ENCODE assay signal across 21 cellular contexts in genomic region chr3:179279837-179280236, GRCh38. TPM values are rescaled to one million over a fixed set of nuclear protein-coding genes. Genes with fewer than 3 reads are reported as not detected.
DNase-seq lines count a peak whose midpoint lies in the region; ATAC-seq, FAIRE-seq and TF ChIP-seq lines count a peak whose summit lies in the region.
"Had no signal": no experiment of that assay in that cellular context is flagged by ENCODE, and none has a peak within 500 bp of the region (broad histone marks: within the 10 kb centered on the region; RNA-seq: fewer than 3 reads in every experiment).

No MANE protein-coding gene starts in this region.

- no peaks in the 10 kb centered on the region for H3K36me3 ChIP-seq in HepG2 (replicated peaks in 1 of 2; ENCODE audit: control insufficient read depth in 1 of 2, insufficient read depth in 2 of 2, low read length in 2 of 2)
- no peaks in the 10 kb centered on the region for H3K36me3 ChIP-seq in right lobe of liver
- no peaks in the 10 kb centered on the region for H3K36me3 ChIP-seq in Panc1 (ENCODE audit: control insufficient read depth, insufficient read depth, low read length)
- H3K36me3 ChIP-seq in H1 (ENCODE audit: control insufficient read depth in 2 of 4, insufficient read depth in 4 of 4, low read length in 3 of 4): no peaks in the 10 kb centered on the region
- no peaks in the 10 kb centered on the region for H3K36me3 ChIP-seq in aorta (ENCODE audit: control insufficient read depth in 1 of 2, insufficient read depth in 2 of 2, low read length in 1 of 2)
- H3K36me3 ChIP-seq: HAP-1 had no signal

- H2BK5ac ChIP-seq in H1 (ENCODE audit: low read depth, low read length): no peak overlapping the region

- H3K27me3 ChIP-seq in HepG2 (ENCODE audit: control insufficient read depth in 1 of 2, insufficient read depth in 2 of 2, low read length in 2 of 2) (no peaks in the 10 kb centered on the region; a peak in 1 of 5 replicates), right lobe of liver (no peaks in the 10 kb centered on the region), Panc1 (ENCODE audit: control insufficient read depth, insufficient read depth, low read length) (peaks cover 2% of the 10 kb centered on the region; the same call in 1 of the 2 replicates), H1 (replicated peaks in 1 of 4; ENCODE audit: control insufficient read depth in 3 of 4, extremely low read depth in 1 of 4, insufficient read depth in 3 of 4, low read length in 3 of 4) (no peaks in the 10 kb centered on the region), aorta (ENCODE audit: control insufficient read depth in 1 of 2, insufficient read depth in 2 of 2, low read length in 1 of 2) (no peaks in the 10 kb centered on the region)

- in situ Hi-C loops in HepG2 (cut with HindIII; ENCODE audit: extremely low pct_ligation_motif_present, low pct_unique_long_range_greater_than_20kb): no loop called here
- in situ Hi-C loops in Panc1 (cut with HindIII; ENCODE audit: low pct_unique_long_range_greater_than_20kb, low sequenced_read_pairs): no loop called here

- CTCF ChIA-PET in HepG2 (lab: Yijun Ruan, JAX; ENCODE audit: low intra/inter-chr PET ratio, low total read pairs): no interaction called here
- CTCF ChIA-PET in Panc1 (lab: Charles Lee): interaction anchor here (0.6 kb wide), 2 partner anchors 34 to 174 kb away, joined by 3 read pairs; no protein-coding TSS in a partner anchor
- CTCF ChIA-PET in H1 (lab: Charles Lee; ENCODE audit: partially characterized antibody): interaction anchor here (0.5 to 1.4 kb wide), 7 partner anchors 10 to 502 kb away, joined by 3 to 5 read pairs (median 3); no protein-coding TSS in a partner anchor

- TF ChIP-seq POLR2A in HepG2 (IDR thresholded peaks at IDR 0.05; ENCODE audit: insufficient read depth in 1 of 2, low read depth in 2 of 2, low read length in 2 of 2) (no peak), right lobe of liver (IDR thresholded peaks at IDR 0.05) (no peak), H1 (IDR thresholded peaks at IDR 0.05; ENCODE audit: control extremely low read depth in 1 of 2, low read depth in 2 of 2, low read length in 2 of 2) (no peak), erythroblast (IDR thresholded peaks at IDR 0.05; ENCODE audit: low read length) (no peak)

- H3K4me1 ChIP-seq in HepG2 (ENCODE audit: insufficient read depth, low read length) (no peaks in the 10 kb centered on the region; the same call in 1 of the 2 replicates), right lobe of liver (no peaks in the 10 kb centered on the region), Panc1 (ENCODE audit: control insufficient read depth, insufficient read depth, low read length) (no peaks in the 10 kb centered on the region), H1 (replicated peaks in 1 of 4; ENCODE audit: control insufficient read depth in 3 of 4, insufficient read depth in 4 of 4, low read length in 3 of 4) (peaks cover 0 to 4% (median 0%) of the 10 kb centered on the region in 4 experiments; a peak in 1 of 7 replicates), aorta (ENCODE audit: control insufficient read depth in 1 of 2, insufficient read depth in 2 of 2, low read length in 2 of 2) (no peaks in the 10 kb centered on the region)

- TF ChIP-seq RAD21 in HepG2 (CRISPR knock-in tag; IDR thresholded peaks at IDR 0.05): no peak
- no peak for TF ChIP-seq RAD21 in H1 (IDR thresholded peaks at IDR 0.05 in 1 of 2, conservative IDR thresholded peaks at IDR 0.05 in 1 of 2; ENCODE audit: low read depth in 2 of 2, low read length in 2 of 2)

- H3K4me3 ChIP-seq in HepG2 (replicated peaks in 1 of 3; ENCODE audit: insufficient read depth in 1 of 3, low read depth in 2 of 3, low read length in 3 of 3) (no peak overlapping the region), right lobe of liver (no peak overlapping the region), Panc1 (ENCODE audit: low read depth in 2 of 2, low read length in 2 of 2) (no peak overlapping the region), H1 (ENCODE audit: extremely low read depth in 1 of 4, insufficient read depth in 2 of 4, low read depth in 3 of 4, low read length in 4 of 4) (no peak overlapping the region), aorta (ENCODE audit: low read length in 2 of 2) (no peak overlapping the region)
- H3K4me3 ChIP-seq: GM23248, HAP-1 had no signal

- H3K79me1 ChIP-seq in H1 (ENCODE audit: low read depth, low read length): no peaks in the 10 kb centered on the region

- ATAC-seq in HepG2 (no peak), right lobe of liver (no peak), Panc1 (no peak), aorta (ENCODE audit: low FRiP score) (no peak)

- TF ChIP-seq CTCF in HepG2 (CRISPR knock-in tag; IDR thresholded peaks at IDR 0.05) (no peak), right lobe of liver (IDR thresholded peaks at IDR 0.05) (no peak), Panc1 (IDR thresholded peaks at IDR 0.05) (0 out of 2 replicates have a peak, but pooled peaks have one; percentile 8), H1 (IDR thresholded peaks at IDR 0.05; ENCODE audit: control extremely low read depth in 1 of 3, insufficient read depth in 1 of 3, low read depth in 1 of 3, low read length in 3 of 3) (no peak)

- no peak overlapping the region for H2BK12ac ChIP-seq in H1 (ENCODE audit: low read depth, low read length)

- H2BK20ac ChIP-seq in H1 (ENCODE audit: low read length): no peak overlapping the region

- no peaks in the 10 kb centered on the region for H4K20me1 ChIP-seq in HepG2 (ENCODE audit: insufficient read depth, low read length)
- no peaks in the 10 kb centered on the region for H4K20me1 ChIP-seq in H1 (replicated peaks in 1 of 2; ENCODE audit: control insufficient read depth in 1 of 2, insufficient read depth in 2 of 2, low read length in 2 of 2)

- H4K5ac ChIP-seq in H1 (ENCODE audit: insufficient read length, low read depth, low read length): no peak overlapping the region

- FAIRE-seq in HepG2 (lab: Jason Lieb, UNC) (no peak), H1 (lab: Jason Lieb, UNC) (no peak)
- FAIRE-seq: A204.1, G401.6, H54 had no signal

- no peak overlapping the region for H3K9ac ChIP-seq in HepG2 (ENCODE audit: insufficient read depth, low read depth, low read length)
- no peak overlapping the region for H3K9ac ChIP-seq in H1 (replicated peaks in 1 of 4; ENCODE audit: extremely low read depth in 1 of 4, low read depth in 3 of 4, low read length in 3 of 4)
- H3K9ac ChIP-seq: GM23248 had no signal

- H2AFZ ChIP-seq in HepG2 (ENCODE audit: low read length) (no peak overlapping the region), H1 (ENCODE audit: low read length) (no peak overlapping the region)
- H2AFZ ChIP-seq: GM23248 had no signal

- BruUV-seq in HepG2 (replicated peaks; lab: Mats Ljungman, UMichigan) (no TSS peak), Panc1 (replicated peaks; lab: Mats Ljungman, UMichigan) (no TSS peak)

- H3K27ac ChIP-seq in HepG2 (ENCODE audit: extremely low read length, insufficient read depth, low read length) (no peak overlapping the region), right lobe of liver (no peak overlapping the region), Panc1 (ENCODE audit: low read length) (no peak overlapping the region), H1 (ENCODE audit: low read depth, low read length) (no peak overlapping the region), aorta (ENCODE audit: low read depth in 1 of 2, low read length in 2 of 2) (no peak overlapping the region)
- H3K27ac ChIP-seq: 22Rv1, GM23248 had no signal

- no peak overlapping the region for H2BK120ac ChIP-seq in H1 (replicated peaks; ENCODE audit: low read depth, low read length)

- TF ChIP-seq EP300 in HepG2 (IDR thresholded peaks at IDR 0.05; ENCODE audit: low read depth in 2 of 2, low read length in 2 of 2) (no peak), HepG2 (CRISPR knock-in tag; IDR thresholded peaks at IDR 0.05; ENCODE audit: borderline replicate concordance) (no peak), H1 (IDR thresholded peaks at IDR 0.05; ENCODE audit: borderline replicate concordance in 1 of 2, low read depth in 2 of 2, low read length in 2 of 2) (no peak)

- no peak overlapping the region for H2AK5ac ChIP-seq in H1 (ENCODE audit: low read depth, low read length)

- peak overlapping the region; percentile 25 for H3K56ac ChIP-seq in H1 (replicated peaks; ENCODE audit: insufficient read length, low read depth, low read length)

- no peak overlapping the region for H3K18ac ChIP-seq in H1 (ENCODE audit: extremely low read depth, low read length)

- POLR2A ChIA-PET in HepG2 (lab: Yijun Ruan, JAX) (interaction anchor here (1.0 kb wide), 1 partner anchor 19 kb away, joined by 3 read pairs; no protein-coding TSS in a partner anchor), Panc1 (lab: Charles Lee) (no interaction called here), H1 (lab: Charles Lee; ENCODE audit: partially characterized antibody) (no interaction called here)

- H3K4ac ChIP-seq in H1 (replicated peaks; ENCODE audit: insufficient read length, low read depth, low read length): no peak overlapping the region

- H3K4me2 ChIP-seq in HepG2 (ENCODE audit: low read depth, low read length) (no peak overlapping the region), H1 (ENCODE audit: insufficient read depth in 1 of 2, low read depth in 2 of 2, low read length in 2 of 2) (no peak overlapping the region)

- WGBS in HepG2 (ENCODE audit: low lambda C conversion rate): 88% methylated on average over 1 of the region's 1 CpG
- no CpG with 5 or more reads among the region's 1 CpG for WGBS in right lobe of liver (ENCODE audit: insufficient coverage, low coverage, low lambda C conversion rate, missing lambda C conversion rate)
- 100% methylated on average over 1 of the region's 1 CpG; no CpG with 5 or more reads in 1 of the 2 experiments for WGBS in H1 (ENCODE audit: extremely low coverage in 1 of 2, insufficient coverage in 1 of 2, insufficient read length in 1 of 2, insufficient replicate concordance in 2 of 2, low coverage in 1 of 2, low lambda C conversion rate in 2 of 2, missing lambda C conversion rate in 1 of 2), 2 experiments
- 85 to 93% methylated on average over 1 of the region's 1 CpG for WGBS in aorta, 2 donors

- H3K23me2 ChIP-seq in H1 (ENCODE audit: low read depth, low read length): no peaks in the 10 kb centered on the region

- H2BK15ac ChIP-seq in H1 (ENCODE audit: low read length): no peak overlapping the region

- intact Hi-C loops in HepG2 (cut with micrococcal nuclease; ENCODE audit: unreplicated experiment): no loop called here
- intact Hi-C loops in right lobe of liver (cut with DNase I): no loop called here
- intact Hi-C loops in Panc1 (cut with micrococcal nuclease; ENCODE audit: unreplicated experiment): no loop called here
- intact Hi-C loops in aorta (cut with DNase I): no loop called here

- H4K91ac ChIP-seq in H1 (replicated peaks; ENCODE audit: insufficient read length, low read length): no peak overlapping the region

- DNase-seq in HepG2 (ENCODE audit: low spot score) (no peak), right lobe of liver (no peak), Panc1 (ENCODE audit: low read depth, low spot score) (no peak), H1 (ENCODE audit: low read depth in 1 of 2, low spot score in 2 of 2) (no peak), erythroblast (lab: John Stamatoyannopoulos, UW) (no peak), aorta (no peak)
- DNase-seq in activated CD4-positive, CD25-positive, alpha-beta regulatory T cell (lab: John Stamatoyannopoulos, UW): no peak
- DNase-seq: ACHN; C1 segment of cervical spinal cord; Calu3; CD4-positive, alpha-beta memory T cell; COR-L47; DMS53; DMS79 treated with DMSO at 0.1 percent for 48 hours; GM23248; HFFc6 had no signal

- no peak overlapping the region for H3K14ac ChIP-seq in H1 (ENCODE audit: insufficient read length)

- no peak overlapping the region for H4K8ac ChIP-seq in H1 (ENCODE audit: extremely low read depth, insufficient read depth, low read length)

- H3K23ac ChIP-seq in H1 (ENCODE audit: insufficient read length): no peak overlapping the region

- H3K9me3 ChIP-seq in HepG2 (ENCODE audit: low read length) (no peaks in the 10 kb centered on the region), right lobe of liver (no peaks in the 10 kb centered on the region), Panc1 (ENCODE audit: control insufficient read depth, insufficient read depth, low read depth, low read length) (no peaks in the 10 kb centered on the region), H1 (ENCODE audit: insufficient read depth in 2 of 2, low read depth in 1 of 2, low read length in 1 of 2) (no peaks in the 10 kb centered on the region), aorta (ENCODE audit: control insufficient read depth, low read length) (no peaks in the 10 kb centered on the region)
- H3K9me3 ChIP-seq: HAP-1 had no signal

- H3K79me2 ChIP-seq in HepG2 (ENCODE audit: insufficient read depth, low read length) (no peaks in the 10 kb centered on the region), H1 (ENCODE audit: control insufficient read depth in 1 of 2, insufficient read depth in 2 of 2, low read length in 2 of 2) (no peaks in the 10 kb centered on the region)

RNA-seq across cellular contexts. Expression of gene KCNMB3, which starts 28.9 kb away (rescaled TPM):
- total RNA-seq in HepG2 (2016; rRNA removed; fragmentation: Illumina TruSeq; extraction: Trizol) (2.4 and 4.3 TPM in 2 replicates), right lobe of liver (1 to 10 TPM; 1.4 to 2.3 (median 1.7) TPM), Panc1 (2021; ENCODE audit: unreplicated experiment) (5.8 TPM), aorta (1 to 10 TPM; 3.6 to 6.2 TPM)
- total RNA-seq in HepG2 (2016; cell fraction: cytosol; rRNA removed; fragmentation: Illumina TruSeq; extraction: Trizol; ENCODE audit: low read depth): 1.1 TPM in 2 replicates
- 1.3 and 3.9 TPM in 2 replicates for total RNA-seq in HepG2 (2016; cell fraction: insoluble cytoplasmic fraction; rRNA removed; fragmentation: Illumina TruSeq; extraction: Trizol)
- total RNA-seq in HepG2 (2016; cell fraction: membrane; rRNA removed; fragmentation: Illumina TruSeq; extraction: Trizol): 1.3 and 1.8 TPM in 2 replicates
- total RNA-seq in HepG2 (2016; cell fraction: nucleus; rRNA removed; fragmentation: Illumina TruSeq; extraction: Trizol): 9.9 and 12.3 TPM in 2 replicates
- polyA plus RNA-seq in HepG2 (2011; rRNA removed) (7.1 and 8.7 TPM in 2 replicates), H1 (2011; rRNA removed) (1.7 TPM in 2 replicates), aorta (1 to 10 TPM; 2.5 to 4.4 TPM)
- 3.1 and 5.4 TPM in 2 replicates for polyA plus RNA-seq in HepG2 (2011; cell fraction: cytosol; rRNA removed)
- 13.3 and 15.6 TPM in 2 replicates for polyA plus RNA-seq in HepG2 (2011; cell fraction: nucleus; rRNA removed)
- 10.1 and 14.9 TPM in 2 replicates for polyA plus RNA-seq in HepG2 (2012)
- polyA plus RNA-seq in HepG2 (2016; cell fraction: cytosol; fragmentation: Illumina TruSeq; extraction: Trizol; ENCODE audit: low read depth): 0.58 and 0.87 TPM in 2 replicates
- 2.1 and 2.2 TPM in 2 replicates for polyA plus RNA-seq in HepG2 (2016; cell fraction: insoluble cytoplasmic fraction; fragmentation: Illumina TruSeq; extraction: Trizol; ENCODE audit: low read depth)
- 1.0 and 1.6 TPM in 2 replicates for polyA plus RNA-seq in HepG2 (2016; cell fraction: membrane; fragmentation: Illumina TruSeq; extraction: Trizol; ENCODE audit: low read depth)
- polyA plus RNA-seq in HepG2 (2016; cell fraction: nucleus; fragmentation: Illumina TruSeq; extraction: Trizol; ENCODE audit: insufficient read depth, low read depth): 16.1 and 23.2 TPM in 2 replicates
- polyA minus RNA-seq in HepG2 (2011; rRNA and poly(A)+ RNA removed; ENCODE audit: low replicate concordance): 1.6 and 5.2 TPM in 2 replicates
- polyA minus RNA-seq in HepG2 (2011; cell fraction: cytosol; rRNA and poly(A)+ RNA removed): 1.2 and 1.7 TPM in 2 replicates
- 27.2 and 32.1 TPM in 2 replicates for polyA minus RNA-seq in HepG2 (2011; cell fraction: nucleus; rRNA and poly(A)+ RNA removed)
- 3.9 TPM for polyA plus RNA-seq in Panc1 (2012; ENCODE audit: insufficient read length)
- 1.9 and 2.0 TPM in 2 replicates for total RNA-seq in H1 (2021; fragmentation: NEBNext Ultra II Directional; extraction: Animal tissue kit (Norgen Biotek cat#: 25700))
- polyA plus RNA-seq in H1 (2011; cell fraction: cytosol; rRNA removed): 1.8 TPM
- polyA plus RNA-seq in H1 (2011; cell fraction: nucleus; rRNA removed): 4.4 TPM
- 2.2 to 3.5 TPM (median 2.4 TPM) in 4 replicates for polyA plus RNA-seq in H1 (2012, experiment 1 of 2)
- 0.07 TPM for polyA plus RNA-seq in H1 (2012, experiment 2 of 2)
- 1.4 TPM for polyA plus RNA-seq in H1 (2013, experiment 1 of 2)
- polyA plus RNA-seq in H1 (2013, experiment 2 of 2): 1.5 TPM
- 1.9 and 3.5 TPM in 2 replicates for polyA minus RNA-seq in H1 (2011; rRNA and poly(A)+ RNA removed)
- 0.66 TPM for polyA minus RNA-seq in H1 (2011; cell fraction: cytosol; rRNA and poly(A)+ RNA removed)
- polyA minus RNA-seq in H1 (2011; cell fraction: nucleus; rRNA and poly(A)+ RNA removed): 6.8 TPM

RNA-seq across cellular contexts. Expression of gene ZNF639, which starts 43.0 kb away (rescaled TPM):
- total RNA-seq in HepG2 (2016; rRNA removed; fragmentation: Illumina TruSeq; extraction: Trizol): 42.4 and 46.7 TPM in 2 replicates
- 13.5 and 14.4 TPM in 2 replicates for total RNA-seq in HepG2 (2016; cell fraction: cytosol; rRNA removed; fragmentation: Illumina TruSeq; extraction: Trizol; ENCODE audit: low read depth)
- 41.6 and 46.5 TPM in 2 replicates for total RNA-seq in HepG2 (2016; cell fraction: insoluble cytoplasmic fraction; rRNA removed; fragmentation: Illumina TruSeq; extraction: Trizol)
- total RNA-seq in HepG2 (2016; cell fraction: membrane; rRNA removed; fragmentation: Illumina TruSeq; extraction: Trizol): 46.9 and 52.9 TPM in 2 replicates
- 24.3 and 28.0 TPM in 2 replicates for total RNA-seq in HepG2 (2016; cell fraction: nucleus; rRNA removed; fragmentation: Illumina TruSeq; extraction: Trizol)
- polyA plus RNA-seq in HepG2 (2011; rRNA removed): 10.1 and 11.6 TPM in 2 replicates
- 5.4 and 7.5 TPM in 2 replicates for polyA plus RNA-seq in HepG2 (2011; cell fraction: cytosol; rRNA removed)
- 3.8 and 4.4 TPM in 2 replicates for polyA plus RNA-seq in HepG2 (2011; cell fraction: nucleus; rRNA removed)
- polyA plus RNA-seq in HepG2 (2012): 16.7 and 20.0 TPM in 2 replicates
- 10.6 and 11.7 TPM in 2 replicates for polyA plus RNA-seq in HepG2 (2016; cell fraction: cytosol; fragmentation: Illumina TruSeq; extraction: Trizol; ENCODE audit: low read depth)
- 44.3 and 45.2 TPM in 2 replicates for polyA plus RNA-seq in HepG2 (2016; cell fraction: insoluble cytoplasmic fraction; fragmentation: Illumina TruSeq; extraction: Trizol; ENCODE audit: low read depth)
- 27.4 and 31.7 TPM in 2 replicates for polyA plus RNA-seq in HepG2 (2016; cell fraction: membrane; fragmentation: Illumina TruSeq; extraction: Trizol; ENCODE audit: low read depth)
- 44.1 and 46.6 TPM in 2 replicates for polyA plus RNA-seq in HepG2 (2016; cell fraction: nucleus; fragmentation: Illumina TruSeq; extraction: Trizol; ENCODE audit: insufficient read depth, low read depth)
- polyA minus RNA-seq in HepG2 (2011; rRNA and poly(A)+ RNA removed; ENCODE audit: low replicate concordance): 3.7 and 11.2 TPM in 2 replicates
- polyA minus RNA-seq in HepG2 (2011; cell fraction: cytosol; rRNA and poly(A)+ RNA removed): 8.1 and 9.0 TPM in 2 replicates
- 10.8 and 11.1 TPM in 2 replicates for polyA minus RNA-seq in HepG2 (2011; cell fraction: nucleus; rRNA and poly(A)+ RNA removed)
- total RNA-seq in right lobe of liver: 10 to 100 TPM; 12.0 to 20.7 (median 14.7) TPM
- 56.1 TPM for total RNA-seq in Panc1 (2021; ENCODE audit: unreplicated experiment)
- polyA plus RNA-seq in Panc1 (2012; ENCODE audit: insufficient read length): 25.7 TPM
- total RNA-seq in H1 (2021; fragmentation: NEBNext Ultra II Directional; extraction: Animal tissue kit (Norgen Biotek cat#: 25700)): 41.4 and 43.0 TPM in 2 replicates
- 8.1 and 9.1 TPM in 2 replicates for polyA plus RNA-seq in H1 (2011; rRNA removed)
- 11.8 TPM for polyA plus RNA-seq in H1 (2011; cell fraction: cytosol; rRNA removed)
- 5.7 TPM for polyA plus RNA-seq in H1 (2011; cell fraction: nucleus; rRNA removed)
- 18.4 to 29.8 TPM (median 22.9 TPM) in 4 replicates for polyA plus RNA-seq in H1 (2012, experiment 1 of 2)
- polyA plus RNA-seq in H1 (2012, experiment 2 of 2): 4.6 TPM
- polyA plus RNA-seq in H1 (2013, experiment 1 of 2): 27.8 TPM
- polyA plus RNA-seq in H1 (2013, experiment 2 of 2): 28.6 TPM
- 11.7 and 19.4 TPM in 2 replicates for polyA minus RNA-seq in H1 (2011; rRNA and poly(A)+ RNA removed)
- 10.8 TPM for polyA minus RNA-seq in H1 (2011; cell fraction: cytosol; rRNA and poly(A)+ RNA removed)
- polyA minus RNA-seq in H1 (2011; cell fraction: nucleus; rRNA and poly(A)+ RNA removed): 11.3 TPM
- 10 to 100 TPM; 36.9 to 40.0 TPM for total RNA-seq in aorta
- 10 to 100 TPM; 22.5 to 30.2 TPM for polyA plus RNA-seq in aorta

Comparison
In these comparisons a context has a peak if more than half of its experiments do, and no peak if none do; other contexts are left out.
1. Of the 41 proteins assayed by ChIP-seq in both HepG2 and H1: peak only in HepG2: none; only in H1: none; in both: MAFK; in neither: 40.